Comparison of ENCODE assay signal across 1 cellular context in genomic region chr7:4871056-4871680, GRCh38.
TF ChIP-seq lines count a peak whose summit lies in the region.

No MANE protein-coding gene starts in this region.

TF ChIP-seq in HepG2, 621 proteins besides CTCF, POLR2A, EP300 and RAD21:
- TF ChIP-seq, protein P1, sequence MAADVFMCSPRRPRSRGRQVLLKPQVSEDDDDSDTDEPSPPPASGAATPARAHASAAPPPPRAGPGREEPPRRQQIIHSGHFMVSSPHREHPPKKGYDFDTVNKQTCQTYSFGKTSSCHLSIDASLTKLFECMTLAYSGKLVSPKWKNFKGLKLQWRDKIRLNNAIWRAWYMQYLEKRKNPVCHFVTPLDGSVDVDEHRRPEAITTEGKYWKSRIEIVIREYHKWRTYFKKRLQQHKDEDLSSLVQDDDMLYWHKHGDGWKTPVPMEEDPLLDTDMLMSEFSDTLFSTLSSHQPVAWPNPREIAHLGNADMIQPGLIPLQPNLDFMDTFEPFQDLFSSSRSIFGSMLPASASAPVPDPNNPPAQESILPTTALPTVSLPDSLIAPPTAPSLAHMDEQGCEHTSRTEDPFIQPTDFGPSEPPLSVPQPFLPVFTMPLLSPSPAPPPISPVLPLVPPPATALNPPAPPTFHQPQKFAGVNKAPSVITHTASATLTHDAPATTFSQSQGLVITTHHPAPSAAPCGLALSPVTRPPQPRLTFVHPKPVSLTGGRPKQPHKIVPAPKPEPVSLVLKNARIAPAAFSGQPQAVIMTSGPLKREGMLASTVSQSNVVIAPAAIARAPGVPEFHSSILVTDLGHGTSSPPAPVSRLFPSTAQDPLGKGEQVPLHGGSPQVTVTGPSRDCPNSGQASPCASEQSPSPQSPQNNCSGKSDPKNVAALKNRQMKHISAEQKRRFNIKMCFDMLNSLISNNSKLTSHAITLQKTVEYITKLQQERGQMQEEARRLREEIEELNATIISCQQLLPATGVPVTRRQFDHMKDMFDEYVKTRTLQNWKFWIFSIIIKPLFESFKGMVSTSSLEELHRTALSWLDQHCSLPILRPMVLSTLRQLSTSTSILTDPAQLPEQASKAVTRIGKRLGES (CRISPR knock-in tag; IDR thresholded peaks at IDR 0.05; ENCODE audit: borderline replicate concordance): no peak
- TF ChIP-seq ZNF547 (CRISPR knock-in tag; IDR thresholded peaks at IDR 0.05): no peak
- no peak for TF ChIP-seq ZNF597 (CRISPR knock-in tag; IDR thresholded peaks at IDR 0.05)
- no peak for TF ChIP-seq ZNF138 (CRISPR knock-in tag; IDR thresholded peaks at IDR 0.05; ENCODE audit: low read depth)
- no peak for TF ChIP-seq ZHX2 (IDR thresholded peaks at IDR 0.05; ENCODE audit: low read depth)
- no peak for TF ChIP-seq ZHX2 (CRISPR knock-in tag; IDR thresholded peaks at IDR 0.05; ENCODE audit: borderline replicate concordance)
- no peak for TF ChIP-seq ZNF562 (CRISPR knock-in tag; IDR thresholded peaks at IDR 0.05; ENCODE audit: borderline replicate concordance)
